17 cellular contexts compared by ENCODE assay signal in genomic region chr2:228705331-228705730, GRCh38.
"Had no signal": no experiment of that assay in that cellular context is flagged by ENCODE, and none has a peak within 500 bp of the region (broad histone marks: within the 10 kb centered on the region; RNA-seq: fewer than 3 reads in every experiment).

No MANE protein-coding gene starts in this region.

- H3K9me3 Mint-ChIP-seq: activated T-cell treated with anti-CD3 and anti-CD28 coated beads, Interleukin-2, amount 50 U/mL, for 4 hours; activated T-helper 2 cell treated with anti-CD3 and anti-CD28 coated beads, Interferon-gamma antibody, Interleukin-2, Interleukin-4, amounts not matched to agents 10 μg/mL and 5 μg/mL and 100 μg/mL, durations not matched to agents 14 hours and 24 hours and 36 hours; nephron progenitor cell had no signal

- H3K27ac Mint-ChIP-seq: activated naive CD8-positive, alpha-beta T cell; activated T-helper 2 cell treated with anti-CD3 and anti-CD28 coated beads, Interferon-gamma antibody, Interleukin-2, Interleukin-4, amounts not matched to agents 10 μg/mL and 5 μg/mL and 100 μg/mL, durations not matched to agents 14 hours and 24 hours and 36 hours; effector memory CD8-positive, alpha-beta T cell; nephron progenitor cell had no signal

- ATAC-seq: activated T-cell treated with anti-CD3 and anti-CD28 coated beads, Interleukin-2, amount 50 U/mL, for 4 hours; effector memory CD8-positive, alpha-beta T cell; left ventricle myocardium superior; stimulated activated naive CD8-positive, alpha-beta T cell treated with anti-CD3 and anti-CD28 coated beads, Interleukin-15, Interleukin-2, amounts not matched to agents 100 U/mL and 50 U/mL, for 24 hours; upper lobe of right lung had no signal

- H3K27me3 Mint-ChIP-seq: activated naive CD8-positive, alpha-beta T cell; central memory CD8-positive, alpha-beta T cell; effector memory CD8-positive, alpha-beta T cell had no signal

- H3K36me3 Mint-ChIP-seq: activated naive CD8-positive, alpha-beta T cell had no signal

- H3K4me1 Mint-ChIP-seq: central memory CD8-positive, alpha-beta T cell had no signal

- H3K4me3 Mint-ChIP-seq: activated naive CD8-positive, alpha-beta T cell; activated T-cell treated with anti-CD3 and anti-CD28 coated beads, Interleukin-2, amount 50 U/mL, for 4 hours; central memory CD8-positive, alpha-beta T cell; effector memory CD8-positive, alpha-beta T cell; nephron progenitor cell had no signal

- DNase-seq: activated CD8-positive, alpha-beta memory T cell treated with anti-CD3 and anti-CD28 coated beads for 24 hours; activated CD8-positive, alpha-beta memory T cell treated with anti-CD3 and anti-CD28 coated beads, Interleukin-2, amount 50 U/mL, for 4 hours; activated naive CD4-positive, alpha-beta T cell; activated T-cell treated with anti-CD3 and anti-CD28 coated beads, Interleukin-2, amount 50 U/mL, for 4 hours; adrenal gland; effector memory CD8-positive, alpha-beta T cell; head of caudate nucleus; hypothalamus; left ventricle myocardium superior; nephron progenitor cell; stimulated activated CD4-positive, alpha-beta T cell treated with anti-CD3 and anti-CD28 coated beads, Interleukin-4, amount 100 ng/mL, for 24 hours; stimulated activated naive CD8-positive, alpha-beta T cell treated with anti-CD3 and anti-CD28 coated beads, Interleukin-15, Interleukin-2, amounts not matched to agents 100 U/mL and 50 U/mL, for 24 hours; T-helper 9 cell; upper lobe of right lung had no signal
